8 cellular contexts compared by ENCODE assay signal in the genomic region with DNA sequence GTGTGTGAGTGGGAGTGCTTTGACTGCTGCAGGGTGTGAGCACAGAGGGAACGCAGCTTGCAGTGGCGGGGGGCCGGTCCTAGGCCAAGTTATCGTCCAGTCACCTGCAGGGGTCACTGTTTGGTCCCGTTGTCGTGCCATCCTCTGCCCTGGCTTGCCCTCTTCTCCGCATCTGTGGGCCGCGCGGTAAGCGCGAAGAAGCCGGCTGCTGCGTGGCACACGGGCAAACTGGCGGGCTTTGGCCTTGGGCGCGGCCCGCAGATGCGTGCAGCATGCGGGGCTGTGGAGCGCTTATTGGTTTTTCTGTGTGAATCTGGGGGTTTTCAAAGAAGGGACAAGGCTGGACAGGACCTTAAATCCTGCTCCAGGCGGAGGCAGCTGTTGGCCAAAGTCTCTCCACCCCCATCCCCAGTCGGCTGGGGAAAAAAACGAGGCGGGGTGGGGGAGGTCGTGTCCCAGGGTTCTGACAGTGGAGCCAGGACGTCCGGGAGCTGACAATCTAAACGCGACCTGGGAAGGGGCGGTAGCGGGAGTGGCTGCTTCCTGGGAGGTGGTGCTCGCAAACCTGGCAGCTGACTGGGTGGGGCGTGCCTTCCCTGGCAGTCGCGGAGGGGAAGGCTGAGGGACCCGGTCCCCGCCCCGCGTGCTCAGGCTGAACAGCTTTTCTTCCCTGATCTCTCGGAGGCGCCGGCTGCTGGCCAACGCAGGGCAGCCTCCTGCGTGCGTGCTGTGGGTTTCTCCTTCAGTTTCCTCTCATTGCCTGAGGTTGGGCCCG. TPM values are rescaled to one million over a fixed set of nuclear protein-coding genes. Genes with fewer than 3 reads are reported as not detected.
DNase-seq lines count a peak whose midpoint lies in the region; ATAC-seq, FAIRE-seq and TF ChIP-seq lines count a peak whose summit lies in the region.

No MANE protein-coding gene starts in this region.

- H3K9ac ChIP-seq in astrocyte (ENCODE audit: low read length) (peak overlapping the region; percentile 78), skeletal muscle tissue (ENCODE audit: low read depth in 1 of 3, low read length in 3 of 3) (peak overlapping the region in 1 of 3 donors; percentile 54)

- H3K27me3 Mint-ChIP-seq in astrocyte (ENCODE audit: low read depth, unreplicated experiment): peaks cover 2% of the 10 kb centered on the region

- no CpG with 5 or more reads among the region's 48 CpGs for WGBS in iPS DF 6.9 (ENCODE audit: insufficient coverage, insufficient read length)

- peak overlapping the region; percentile 6; the same call in 1 of the 2 replicates for H3K4me3 ChIP-seq in HAP-1
- H3K4me3 ChIP-seq in astrocyte (ENCODE audit: insufficient read depth, low read depth, low read length): peak overlapping the region; percentile 71
- H3K4me3 ChIP-seq in iPS DF 6.9 (ENCODE audit: low read length): peak overlapping the region; percentile 27; the same call in 1 of the 2 replicates
- H3K4me3 ChIP-seq in skeletal muscle tissue (ENCODE audit: low read length in 3 of 3): peak overlapping the region; percentile 45 to 61 (median 59)

- no peaks in the 10 kb centered on the region for H3K27me3 ChIP-seq in HAP-1 (ENCODE audit: low read depth)
- H3K27me3 ChIP-seq in astrocyte (ENCODE audit: insufficient read depth, low read length): no peaks in the 10 kb centered on the region
- H3K27me3 ChIP-seq in iPS DF 6.9 (ENCODE audit: control insufficient read depth, insufficient read depth, low read length): no peaks in the 10 kb centered on the region; the same call in 1 of the 2 replicates
- H3K27me3 ChIP-seq in skeletal muscle tissue (ENCODE audit: control insufficient read depth in 3 of 3, insufficient read depth in 3 of 3, low read length in 3 of 3): peaks cover 0 to 15% (median 8%) of the 10 kb centered on the region in 3 donors

- no peak overlapping the region for H3K27ac Mint-ChIP-seq in astrocyte (ENCODE audit: unreplicated experiment)

- no peak overlapping the region for H3K4me3 Mint-ChIP-seq in astrocyte (ENCODE audit: unreplicated experiment)

- H3K4me1 Mint-ChIP-seq in astrocyte (ENCODE audit: low read depth, unreplicated experiment): no peaks in the 10 kb centered on the region

- H3K4me2 ChIP-seq in astrocyte (ENCODE audit: low read length): peak overlapping the region; percentile 94

- H4K20me1 ChIP-seq in astrocyte (ENCODE audit: insufficient read depth, low read length): no peaks in the 10 kb centered on the region

- peaks cover 4% of the 10 kb centered on the region for H3K9me3 Mint-ChIP-seq in astrocyte (ENCODE audit: unreplicated experiment)

- peak overlapping the region; percentile 97 for H2AFZ ChIP-seq in astrocyte (ENCODE audit: low read depth, low read length)

- peak in 1 of 2 experiments; percentile 70 for DNase-seq in HAP-1 (ENCODE audit: low spot score in 2 of 2)
- DNase-seq in astrocyte (ENCODE audit: low read depth): peak; percentile 65
- DNase-seq in iPS DF 6.9 (ENCODE audit: low read depth, low spot score): no peak

- H3K36me3 ChIP-seq in HAP-1 (replicated peaks): no peaks in the 10 kb centered on the region
- no peaks in the 10 kb centered on the region for H3K36me3 ChIP-seq in astrocyte (ENCODE audit: insufficient read depth, low read length)
- no peaks in the 10 kb centered on the region for H3K36me3 ChIP-seq in iPS DF 6.9 (ENCODE audit: control insufficient read depth, insufficient read depth, low read length)
- no peaks in the 10 kb centered on the region for H3K36me3 ChIP-seq in skeletal muscle tissue (ENCODE audit: control insufficient read depth in 3 of 3, insufficient read depth in 3 of 3, low read length in 3 of 3)

- FAIRE-seq in astrocyte (lab: Jason Lieb, UNC): no peak

- in situ Hi-C loops in HAP-1 (cut with MboI; ENCODE audit: low sequenced_read_pairs): no loop called here

- no peak overlapping the region for H3K27ac ChIP-seq in astrocyte (ENCODE audit: low read depth, low read length)
- H3K27ac ChIP-seq in iPS DF 6.9 (ENCODE audit: low read length): no peak overlapping the region
- no peak overlapping the region for H3K27ac ChIP-seq in skeletal muscle tissue (ENCODE audit: low read depth, low read length)

- H3K36me3 Mint-ChIP-seq in astrocyte (ENCODE audit: low read depth, unreplicated experiment): peaks cover 2% of the 10 kb centered on the region

- ATAC-seq in GM18873 (IDR thresholded peaks at IDR 0.05; ENCODE audit: low FRiP score, unreplicated experiment) (no peak), HG03565 (IDR thresholded peaks at IDR 0.05; ENCODE audit: unreplicated experiment) (no peak), HG02885 (IDR thresholded peaks at IDR 0.05; ENCODE audit: poor library complexity, unreplicated experiment) (no peak), GM19467 (IDR thresholded peaks at IDR 0.05; ENCODE audit: unreplicated experiment) (no peak)

- no peaks in the 10 kb centered on the region for H3K79me2 ChIP-seq in astrocyte (ENCODE audit: insufficient read depth, low read length)

- H3K4me1 ChIP-seq in HAP-1 (no peaks in the 10 kb centered on the region), astrocyte (ENCODE audit: insufficient read depth, low read length) (no peaks in the 10 kb centered on the region), iPS DF 6.9 (ENCODE audit: control insufficient read depth, insufficient read depth, low read length) (no peaks in the 10 kb centered on the region), skeletal muscle tissue (ENCODE audit: control insufficient read depth in 3 of 3, insufficient read depth in 3 of 3, low read length in 3 of 3) (peaks cover 0 to 3% (median 0%) of the 10 kb centered on the region in 3 donors)

- TF ChIP-seq CTCF in astrocyte (IDR thresholded peaks at IDR 0.05; ENCODE audit: insufficient read depth, low read depth, low read length): peak; percentile 4

- no peaks in the 10 kb centered on the region for H3K9me3 ChIP-seq in HAP-1
- no peaks in the 10 kb centered on the region for H3K9me3 ChIP-seq in astrocyte (ENCODE audit: insufficient read depth, low read depth, low read length)
- no peaks in the 10 kb centered on the region for H3K9me3 ChIP-seq in iPS DF 6.9 (ENCODE audit: control insufficient read depth, insufficient read depth, low read length)
- H3K9me3 ChIP-seq in skeletal muscle tissue (ENCODE audit: control insufficient read depth in 3 of 3, low read length in 3 of 3): peaks cover 0 to 5% (median 2%) of the 10 kb centered on the region in 3 donors

RNA-seq across cellular contexts. Expression of gene VEPH1, which starts 39.7 kb away (rescaled TPM):
- total RNA-seq in astrocyte (9.3 and 9.4 TPM in 2 replicates), skeletal muscle tissue (1.0 TPM)

Comparison
In these comparisons a context has a peak if more than half of its experiments do, and no peak if none do; other contexts are left out.
1. H3K4me3 ChIP-seq: peak in every context shown above with its lines; median percentile 71 in astrocyte; 59 in skeletal muscle tissue; 27 in iPS DF 6.9; 6 in HAP-1.